In genomic region chr19:40512473-40513344, GRCh38 we compare ENCODE assay signal across 12 cellular contexts. TPM values are rescaled to one million over a fixed set of nuclear protein-coding genes. Genes with fewer than 3 reads are reported as not detected.
A peak's percentile ranks its signal among the peaks of the same experiment; 100 is the strongest.
DNase-seq lines count a peak whose midpoint lies in the region; FAIRE-seq and TF ChIP-seq lines count a peak whose summit lies in the region.
"Had no signal": no experiment of that assay in that cellular context is flagged by ENCODE, and none has a peak within 500 bp of the region (broad histone marks: within the 10 kb centered on the region; RNA-seq: fewer than 3 reads in every experiment).

No MANE protein-coding gene starts in this region.

- DNase-seq in Caco-2 (peak in 1 of 2 experiments; percentile 59), MG63 (peak; percentile 56), endothelial cell of umbilical vein (ENCODE audit: low read depth, low spot score) (no peak), GM19240 (ENCODE audit: insufficient read length, low spot score) (no peak), SKM-1 treated with dmso at 0.1 percent for 144 hours (lab: John Stamatoyannopoulos, UW; ENCODE audit: unreplicated experiment) (no peak), cerebellum (ENCODE audit: low spot score) (no peak), mucosa of gallbladder (ENCODE audit: low spot score) (no peak)
- DNase-seq: cortex of kidney, GOT3, tibial artery had no signal

- H3K79me2 ChIP-seq in endothelial cell of umbilical vein (ENCODE audit: control insufficient read depth, insufficient read depth, low read length) (no peaks in the 10 kb centered on the region), neural cell (replicated peaks; ENCODE audit: insufficient read depth, low read length) (no peaks in the 10 kb centered on the region)

- BruUV-seq in Caco-2 (replicated peaks; lab: Mats Ljungman, UMichigan): no TSS peak
- no TSS peak for BruUV-seq in endothelial cell of umbilical vein (replicated peaks; lab: Mats Ljungman, UMichigan)

- H3K36me3 ChIP-seq in Caco-2 (ENCODE audit: control insufficient read depth, insufficient read depth, low read length) (no peaks in the 10 kb centered on the region), MG63 (no peaks in the 10 kb centered on the region), endothelial cell of umbilical vein (ENCODE audit: control insufficient read depth in 2 of 2, extremely low read depth in 1 of 2, insufficient read depth in 2 of 2, low read length in 2 of 2) (no peaks in the 10 kb centered on the region), neural cell (ENCODE audit: insufficient read depth, low read length) (no peaks in the 10 kb centered on the region)
- H3K36me3 ChIP-seq: tibial artery had no signal

- no peaks in the 10 kb centered on the region for H3K9me1 ChIP-seq in endothelial cell of umbilical vein (replicated peaks; ENCODE audit: control insufficient read depth, extremely low read depth, insufficient read depth, low read length)

- no peak overlapping the region for H3K9ac ChIP-seq in endothelial cell of umbilical vein (replicated peaks; ENCODE audit: extremely low read depth, insufficient read depth, low read length)
- H3K9ac ChIP-seq in neural cell (ENCODE audit: low read length): peak overlapping the region; percentile 20

- TF ChIP-seq CTCF in Caco-2 (IDR thresholded peaks at IDR 0.05; ENCODE audit: insufficient read depth in 1 of 2, low read depth in 1 of 2, low read length in 1 of 2, severe bottlenecking in 1 of 2, unreplicated experiment in 1 of 2) (no peak), endothelial cell of umbilical vein (IDR thresholded peaks at IDR 0.05; ENCODE audit: extremely low read depth in 1 of 2, insufficient read depth in 1 of 2, low read depth in 1 of 2, low read length in 2 of 2) (no peak), neural cell (IDR thresholded peaks at IDR 0.05; ENCODE audit: poor library complexity, severe bottlenecking) (peak; percentile 46)

- no peaks in the 10 kb centered on the region for H3K4me1 ChIP-seq in Caco-2
- no peaks in the 10 kb centered on the region for H3K4me1 ChIP-seq in endothelial cell of umbilical vein (ENCODE audit: control insufficient read depth, extremely low read depth, insufficient read depth, low read length)

- no peaks in the 10 kb centered on the region for H3K9me3 ChIP-seq in Caco-2
- no peaks in the 10 kb centered on the region for H3K9me3 ChIP-seq in MG63
- no peaks in the 10 kb centered on the region for H3K9me3 ChIP-seq in endothelial cell of umbilical vein (replicated peaks; ENCODE audit: control insufficient read depth, insufficient read depth, low read length)
- H3K9me3 ChIP-seq in neural cell (ENCODE audit: low read length): peaks cover 3% of the 10 kb centered on the region
- H3K9me3 ChIP-seq: tibial artery had no signal

- no peak overlapping the region for H3K27ac Mint-ChIP-seq in Caco-2 (ENCODE audit: unreplicated experiment)

- H3K27ac ChIP-seq in endothelial cell of umbilical vein (ENCODE audit: insufficient read depth, low read depth, low read length): no peak overlapping the region
- H3K27ac ChIP-seq in neural cell (ENCODE audit: low read length): no peak overlapping the region
- H3K27ac ChIP-seq: tibial artery had no signal

- intact Hi-C loops in Caco-2 (cut with micrococcal nuclease; ENCODE audit: unreplicated experiment) (no loop called here), endothelial cell of umbilical vein (cut with micrococcal nuclease) (no loop called here)

- dilution Hi-C loops in endothelial cell of umbilical vein (cut with MboI; ENCODE audit: extremely low pct_ligation_motif_present, low sequenced_read_pairs): no loop called here

- H3K9me2 ChIP-seq in neural cell (ENCODE audit: insufficient read depth, low read length): no peaks in the 10 kb centered on the region

- CTCF ChIA-PET in Caco-2 (lab: Charles Lee): interaction anchor here (0.5 to 1.2 kb wide), 3 partner anchors 11 to 207 kb away, joined by 3 to 5 read pairs (median 4); no protein-coding TSS in a partner anchor
- CTCF ChIA-PET in endothelial cell of umbilical vein (lab: Charles Lee): interaction anchor here (0.7 to 1.6 kb wide), 5 partner anchors 9 to 49 kb away, joined by 3 to 7 read pairs (median 3); no protein-coding TSS in a partner anchor

- no peaks in the 10 kb centered on the region for H3F3A ChIP-seq in neural cell (ENCODE audit: insufficient read depth, low read length, poor library complexity, severe bottlenecking)

- POLR2A ChIA-PET in Caco-2 (lab: Charles Lee): interaction anchor here (0.6 kb wide), 1 partner anchor 532 kb away, joined by 3 read pairs; no protein-coding TSS in a partner anchor
- POLR2A ChIA-PET in endothelial cell of umbilical vein (lab: Charles Lee): no interaction called here

- H3K27me3 Mint-ChIP-seq in Caco-2 (ENCODE audit: insufficient read depth, unreplicated experiment): peaks cover 16% of the 10 kb centered on the region

- no peaks in the 10 kb centered on the region for H3K36me3 Mint-ChIP-seq in Caco-2 (ENCODE audit: insufficient read depth, unreplicated experiment)

- H3K27me3 ChIP-seq in Caco-2 (replicated peaks; ENCODE audit: control insufficient read depth, insufficient read depth, low read length) (no peaks in the 10 kb centered on the region), MG63 (peaks cover 14% of the 10 kb centered on the region), endothelial cell of umbilical vein (ENCODE audit: control insufficient read depth in 2 of 2, insufficient read depth in 2 of 2, low read length in 2 of 2) (peaks cover 24 to 30% of the 10 kb centered on the region in 2 experiments), neural cell (ENCODE audit: insufficient read depth, low read depth, low read length) (peaks cover 49% of the 10 kb centered on the region)

- H3K4me2 ChIP-seq in endothelial cell of umbilical vein (ENCODE audit: insufficient read depth, low read length) (no peak overlapping the region), neural cell (ENCODE audit: low read length) (no peak overlapping the region)

- TF ChIP-seq POLR2A in endothelial cell of umbilical vein (IDR thresholded peaks at IDR 0.05; ENCODE audit: low read depth, low read length): no peak

- no peak for TF ChIP-seq EP300 in neural cell (conservative IDR thresholded peaks at IDR 0.05; ENCODE audit: poor library complexity, severe bottlenecking)

- H3K4me1 Mint-ChIP-seq in Caco-2 (ENCODE audit: low read depth, unreplicated experiment): no peaks in the 10 kb centered on the region

- H3K4me3 ChIP-seq in Caco-2 (ENCODE audit: low read depth, low read length) (0 out of 2 replicates have a peak overlapping the region, but pooled peaks have one; percentile 12), MG63 (no peak overlapping the region), endothelial cell of umbilical vein (replicated peaks in 1 of 3; ENCODE audit: insufficient read depth in 1 of 3, low read depth in 1 of 3, low read length in 3 of 3) (no peak overlapping the region), neural cell (ENCODE audit: low read length) (peak overlapping the region; percentile 58)
- H3K4me3 ChIP-seq: lung had no signal

- peak; percentile 47 for TF ChIP-seq RAD21 in neural cell (conservative IDR thresholded peaks at IDR 0.05)

- H3K4me3 Mint-ChIP-seq in Caco-2 (ENCODE audit: unreplicated experiment): peak overlapping the region; percentile 58

- H3K9me3 Mint-ChIP-seq in Caco-2 (ENCODE audit: unreplicated experiment): no peaks in the 10 kb centered on the region

- FAIRE-seq in endothelial cell of umbilical vein (lab: Jason Lieb, UNC): no peak

- no peaks in the 10 kb centered on the region for H4K20me1 ChIP-seq in endothelial cell of umbilical vein (replicated peaks; ENCODE audit: control insufficient read depth, extremely low read depth, insufficient read depth, low read length)
- no peaks in the 10 kb centered on the region for H4K20me1 ChIP-seq in neural cell (ENCODE audit: insufficient read depth)

- H2AFZ ChIP-seq in endothelial cell of umbilical vein (ENCODE audit: low read depth, low read length) (no peak overlapping the region), neural cell (ENCODE audit: low read depth, low read length) (no peak overlapping the region)

TF ChIP-seq in endothelial cell of umbilical vein, 7 proteins besides CTCF, POLR2A, EP300 and RAD21:
- no peak for TF ChIP-seq GATA2 (IDR thresholded peaks at IDR 0.05; ENCODE audit: insufficient read depth, insufficient read length, low read depth, low read length)
- TF ChIP-seq EZH2 (IDR thresholded peaks at IDR 0.05; ENCODE audit: borderline replicate concordance, low read depth, low read length, severe bottlenecking): peak; percentile 23
TF ChIP-seq in endothelial cell of umbilical vein: peak in this region for 1.

TF ChIP-seq in neural cell, 6 proteins besides CTCF, POLR2A, EP300 and RAD21:
- TF ChIP-seq SMC3 (conservative IDR thresholded peaks at IDR 0.05; ENCODE audit: poor library complexity) (peak; percentile 53), POLR2AphosphoS5 (IDR thresholded peaks at IDR 0.05) (no peak), MXI1 (conservative IDR thresholded peaks at IDR 0.05; ENCODE audit: poor library complexity, severe bottlenecking) (peak; percentile 21)

RNA-seq across cellular contexts. Expression of gene SPTBN4, which starts 45.9 kb away (rescaled TPM):
- total RNA-seq in Caco-2 (2022) (0.82 and 0.97 TPM in 2 replicates), endothelial cell of umbilical vein (not detected in 2 replicates), cerebellum (22.5 TPM), mucosa of gallbladder (3.5 TPM)
- total RNA-seq in MG63 (2014; rRNA removed; shearing (Covaris generic); ENCODE audit: low replicate concordance): 0.16 and 3.0 TPM in 2 replicates
- polyA plus RNA-seq in endothelial cell of umbilical vein (0.03 and 0.33 TPM in 2 replicates), neural cell (10.4 and 12.7 TPM in 2 replicates)
- 0.03 and 0.16 TPM in 2 replicates for polyA plus RNA-seq in endothelial cell of umbilical vein (2011; cell fraction: cytosol; rRNA removed)
- not detected in 2 replicates for polyA plus RNA-seq in endothelial cell of umbilical vein (2011; cell fraction: nucleus; rRNA removed)
- 0.26 and 0.33 TPM in 2 replicates for polyA plus RNA-seq in endothelial cell of umbilical vein (2012)
- polyA minus RNA-seq in endothelial cell of umbilical vein (not detected in 2 replicates), neural cell (9.6 and 10.2 TPM in 2 replicates)
- 1.7 TPM for polyA minus RNA-seq in endothelial cell of umbilical vein (2011; cell fraction: cytosol; rRNA and poly(A)+ RNA removed)
- polyA minus RNA-seq in endothelial cell of umbilical vein (2011; cell fraction: nucleus; rRNA and poly(A)+ RNA removed): not detected in 2 replicates

RNA-seq across cellular contexts. Expression of gene BLVRB, which starts 47.2 kb away (rescaled TPM):
- total RNA-seq in Caco-2 (2022) (75.2 and 101 TPM in 2 replicates), endothelial cell of umbilical vein (30.8 and 35.8 TPM in 2 replicates), cerebellum (12.0 TPM), mucosa of gallbladder (65.9 TPM)
- 140 and 179 TPM in 2 replicates for total RNA-seq in MG63 (2014; rRNA removed; shearing (Covaris generic); ENCODE audit: low replicate concordance)
- polyA plus RNA-seq in endothelial cell of umbilical vein (113 and 175 TPM in 2 replicates), neural cell (5.0 and 9.9 TPM in 2 replicates)
- polyA plus RNA-seq in endothelial cell of umbilical vein (2011; cell fraction: cytosol; rRNA removed): 58.0 and 66.5 TPM in 2 replicates
- polyA plus RNA-seq in endothelial cell of umbilical vein (2011; cell fraction: nucleus; rRNA removed): 19.0 and 26.5 TPM in 2 replicates
- 51.8 and 82.9 TPM in 2 replicates for polyA plus RNA-seq in endothelial cell of umbilical vein (2012)
- polyA minus RNA-seq in endothelial cell of umbilical vein (35.6 and 40.8 TPM in 2 replicates), neural cell (2.2 TPM in 2 replicates)
- 107 TPM for polyA minus RNA-seq in endothelial cell of umbilical vein (2011; cell fraction: cytosol; rRNA and poly(A)+ RNA removed)
- polyA minus RNA-seq in endothelial cell of umbilical vein (2011; cell fraction: nucleus; rRNA and poly(A)+ RNA removed): 9.9 and 14.9 TPM in 2 replicates

Comparison
In these comparisons a context has a peak if more than half of its experiments do, and no peak if none do; other contexts are left out.
1. H3K4me3 ChIP-seq: peak in Caco-2 (single experiment) and neural cell (single experiment); none in MG63 (single experiment) and endothelial cell of umbilical vein (0 of 3).